ENCODE assay signal across 1 cellular context in genomic region chr3:54999801-55000200, GRCh38.
TF ChIP-seq lines count a peak whose summit lies in the region.

No MANE protein-coding gene starts in this region.

TF ChIP-seq in GM23338, 12 proteins besides CTCF, POLR2A, EP300 and RAD21 (continued from another document):
- TF ChIP-seq ZNF462 (CRISPR knock-in tag; IDR thresholded peaks at IDR 0.05): no peak
- no peak for TF ChIP-seq REST (IDR thresholded peaks at IDR 0.05; ENCODE audit: unreplicated experiment)
